In the genomic region with DNA sequence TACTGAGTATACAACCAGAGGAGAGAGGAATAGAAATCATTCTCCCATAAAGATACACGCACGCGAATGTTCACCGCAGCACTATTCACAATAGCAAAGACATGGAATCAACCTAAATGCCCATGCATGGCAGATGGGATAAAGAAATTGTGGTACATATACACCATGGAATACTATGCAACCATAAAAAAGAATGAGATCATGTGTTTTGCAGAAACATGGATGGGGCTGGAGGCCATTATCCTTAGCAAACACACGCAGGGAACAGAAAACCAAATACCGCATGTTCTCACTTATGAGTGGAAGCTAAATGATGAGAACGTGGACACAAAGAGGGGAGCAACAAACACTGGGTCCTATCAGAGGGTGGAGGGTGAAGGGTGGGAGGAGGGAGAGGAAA, we compare ENCODE assay signal across 28 cellular contexts.
"Had no signal": no experiment of that assay in that cellular context is flagged by ENCODE, and none has a peak within 500 bp of the region (broad histone marks: within the 10 kb centered on the region; RNA-seq: fewer than 3 reads in every experiment).

No MANE protein-coding gene starts in this region.

- H3K27me3 Mint-ChIP-seq: activated naive CD8-positive, alpha-beta T cell had no signal

- H3K27me3 ChIP-seq: Peyer's patch had no signal

- DNase-seq: activated CD4-positive, alpha-beta T cell treated with anti-CD3 and anti-CD28 coated beads, Interleukin-2, amount 10 ng/mL, durations not matched to agents 24 days and 14 days; activated CD4-positive, alpha-beta T cell treated with anti-CD3 and anti-CD28 coated beads, Interleukin-2, amount 50 U/mL, for 4 hours; activated CD8-positive, alpha-beta memory T cell treated with anti-CD3 and anti-CD28 coated beads, Interleukin-2, amount 50 U/mL, for 4 hours; activated gamma-delta T cell treated with Interleukin-2 at 50 U/mL for 16 hours; activated naive CD4-positive, alpha-beta T cell treated with anti-CD3 and anti-CD28 coated beads, Interleukin-2, amount 10 ng/mL, durations not matched to agents 7 days and 5 days; activated naive CD8-positive, alpha-beta T cell treated with anti-CD3 and anti-CD28 coated beads, Interleukin-2, amount 50 U/mL, for 24 hours; activated T-cell treated with anti-CD3 and anti-CD28 coated beads for 4 hours; activated T-cell treated with anti-CD3 and anti-CD28 coated beads, Interleukin-2, amount 50 U/mL, for 4 hours; anterior cingulate cortex; caudate nucleus; NCI-H1092 treated with DMSO at 0.1 percent for 48 hours; NCI-H1417; NCI-H146; NCI-H187; NCI-H2029 treated with DMSO at 0.1 percent for 48 hours; NCI-H2107; NCI-H2171; NCI-H510A; NCI-H748 treated with DMSO at 0.1 percent for 48 hours; NK-92 treated with Interleukin-12 subunit alpha and Interleukin-12 subunit beta, amount 100 ng/mL, for 24 hours; PC-3; RPMI8226; SHP77 treated with DMSO at 0.1 percent for 48 hours; T1000; WERI-Rb-1 had no signal

- H3K27ac ChIP-seq: WERI-Rb-1 had no signal

- H3K9me3 ChIP-seq: Peyer's patch had no signal

- H3K27ac Mint-ChIP-seq: activated CD4-positive, alpha-beta T cell treated with anti-CD3 and anti-CD28 coated beads, Interleukin-2, amount 10 ng/mL, durations not matched to agents 24 days and 14 days; activated naive CD4-positive, alpha-beta T cell treated with anti-CD3 and anti-CD28 coated beads, Interleukin-2, amount 10 ng/mL, durations not matched to agents 7 days and 5 days; activated naive CD8-positive, alpha-beta T cell treated with anti-CD3 and anti-CD28 coated beads, Interleukin-2, amount 50 U/mL, for 24 hours; activated T-helper 1 cell treated with anti-CD3 and anti-CD28 coated beads, Interleukin-12 subunit alpha, Interleukin-12 subunit beta, Interleukin-2, Interleukin-4 antibody, amounts not matched to agents 30 ng/mL and 10 ng/mL and 1 ng/mL, durations not matched to agents 14 hours and 24 hours and 36 hours had no signal

- H3K9me3 Mint-ChIP-seq: activated naive CD8-positive, alpha-beta T cell treated with anti-CD3 and anti-CD28 coated beads, Interleukin-2, amount 50 U/mL, for 24 hours; activated T-cell treated with anti-CD3 and anti-CD28 coated beads, Interleukin-2, amount 50 U/mL, for 4 hours; activated T-helper 1 cell treated with anti-CD3 and anti-CD28 coated beads, Interleukin-12 subunit alpha, Interleukin-12 subunit beta, Interleukin-2, Interleukin-4 antibody, amounts not matched to agents 30 ng/mL and 10 ng/mL and 1 ng/mL, durations not matched to agents 14 hours and 24 hours and 36 hours had no signal

- H3K4me3 Mint-ChIP-seq: activated CD4-positive, alpha-beta T cell treated with anti-CD3 and anti-CD28 coated beads, Interleukin-2, amount 10 ng/mL, durations not matched to agents 24 days and 14 days; activated naive CD4-positive, alpha-beta T cell treated with anti-CD3 and anti-CD28 coated beads, Interleukin-2, amount 10 ng/mL, durations not matched to agents 7 days and 5 days; activated naive CD8-positive, alpha-beta T cell; activated naive CD8-positive, alpha-beta T cell treated with anti-CD3 and anti-CD28 coated beads, Interleukin-2, amount 50 U/mL, for 24 hours; activated T-cell treated with anti-CD3 and anti-CD28 coated beads, Interleukin-2, amount 50 U/mL, for 4 hours; activated T-helper 1 cell treated with anti-CD3 and anti-CD28 coated beads, Interleukin-12 subunit alpha, Interleukin-12 subunit beta, Interleukin-2, Interleukin-4 antibody, amounts not matched to agents 30 ng/mL and 10 ng/mL and 1 ng/mL, durations not matched to agents 14 hours and 24 hours and 36 hours had no signal

- ATAC-seq: activated naive CD8-positive, alpha-beta T cell treated with anti-CD3 and anti-CD28 coated beads, Interleukin-2, amount 50 U/mL, for 24 hours; activated T-cell treated with anti-CD3 and anti-CD28 coated beads, Interleukin-2, amount 50 U/mL, for 4 hours; PC-3 had no signal

- H3K36me3 ChIP-seq: Peyer's patch, WERI-Rb-1 had no signal

- H3K4me3 ChIP-seq: Peyer's patch had no signal
